ENCODE assay signal across 1 cellular context in genomic region chr16:57374067-57374534, GRCh38.
TF ChIP-seq lines count a peak whose summit lies in the region.

No MANE protein-coding gene starts in this region.

TF ChIP-seq in H1, 55 proteins besides CTCF, POLR2A, EP300 and RAD21:
- no peak for TF ChIP-seq BCL11A (IDR thresholded peaks at IDR 0.05; ENCODE audit: low read depth in 2 of 2, low read length in 2 of 2)
- TF ChIP-seq CHD2 (IDR thresholded peaks at IDR 0.05; ENCODE audit: low read length): no peak
- TF ChIP-seq ASH2L (IDR thresholded peaks at IDR 0.05; ENCODE audit: low read length): no peak
- TF ChIP-seq HDAC2 (IDR thresholded peaks at IDR 0.05; ENCODE audit: borderline replicate concordance in 1 of 2, low read depth in 2 of 2, low read length in 2 of 2): no peak
- TF ChIP-seq RNF2 (IDR thresholded peaks at IDR 0.05; ENCODE audit: borderline replicate concordance, low read depth, low read length, missing control alignments, poor library complexity, severe bottlenecking): no peak
- TF ChIP-seq KDM1A (IDR thresholded peaks at IDR 0.05; ENCODE audit: borderline replicate concordance, low read length): no peak
- no peak for TF ChIP-seq MAX (IDR thresholded peaks at IDR 0.05)
- TF ChIP-seq NRF1 (IDR thresholded peaks at IDR 0.05; ENCODE audit: low read depth, low read length): no peak
- TF ChIP-seq YY1 (IDR thresholded peaks at IDR 0.05; ENCODE audit: low read depth, low read length): no peak
- no peak for TF ChIP-seq NANOG (IDR thresholded peaks at IDR 0.05; ENCODE audit: insufficient read depth, low read depth, low read length, poor library complexity, severe bottlenecking)
- no peak for TF ChIP-seq ATF2 (IDR thresholded peaks at IDR 0.05; ENCODE audit: low read length)
- TF ChIP-seq ZNF274 (IDR thresholded peaks at IDR 0.05; ENCODE audit: borderline replicate concordance, extremely low read depth, low read length): no peak
- no peak for TF ChIP-seq POU5F1 (IDR thresholded peaks at IDR 0.05; ENCODE audit: low read depth, low read length)
- TF ChIP-seq CEBPB (IDR thresholded peaks at IDR 0.05; ENCODE audit: low read depth, low read length): no peak
